ENCODE assay signal across 1 cellular context in the genomic region with DNA sequence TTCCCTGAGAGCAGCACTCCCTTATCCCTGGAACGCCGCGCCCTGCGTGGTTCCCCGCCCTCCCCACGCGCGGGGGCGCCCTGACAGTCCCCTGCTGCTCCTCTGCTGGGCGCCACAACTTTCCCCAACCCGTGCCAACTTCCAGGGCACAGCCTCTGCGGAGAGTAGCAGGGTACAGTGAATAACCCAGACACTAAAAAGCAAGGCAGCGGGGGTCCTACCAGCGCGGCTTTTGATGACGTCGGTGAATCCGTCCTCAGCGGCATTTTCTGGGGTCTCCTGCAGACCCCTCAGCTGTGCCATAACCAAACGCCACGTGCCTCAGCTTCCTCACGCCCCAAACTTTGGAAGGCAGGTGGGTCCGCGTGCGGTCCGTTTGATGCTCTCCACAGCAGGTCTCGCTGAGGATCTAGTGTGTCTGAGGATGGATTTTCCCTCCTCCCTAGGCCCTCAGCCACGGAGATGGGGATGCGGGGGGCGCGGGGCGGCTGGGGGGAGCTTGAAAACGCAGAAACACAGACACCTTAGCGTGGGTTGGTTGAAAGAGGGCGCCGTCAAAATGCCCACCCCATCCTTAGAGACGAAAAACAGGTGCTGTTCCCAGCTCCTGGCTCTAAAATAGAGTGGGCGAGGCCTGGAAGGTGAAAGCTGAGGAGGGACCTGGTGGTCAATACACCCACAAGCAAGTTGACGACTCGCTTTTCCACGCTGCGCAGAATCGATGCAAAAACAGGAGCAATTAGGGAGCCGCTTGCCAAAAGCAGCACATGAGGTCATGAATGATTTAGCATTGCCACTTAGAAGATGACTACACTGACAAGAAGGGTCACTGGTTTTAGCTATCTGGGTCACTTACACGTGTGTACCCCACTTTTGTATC.
TF ChIP-seq lines count a peak whose summit lies in the region.

No MANE protein-coding gene starts in this region.

TF ChIP-seq in H1, 55 proteins besides CTCF, POLR2A, EP300 and RAD21 (continued from another document):
- TF ChIP-seq, protein P1, sequence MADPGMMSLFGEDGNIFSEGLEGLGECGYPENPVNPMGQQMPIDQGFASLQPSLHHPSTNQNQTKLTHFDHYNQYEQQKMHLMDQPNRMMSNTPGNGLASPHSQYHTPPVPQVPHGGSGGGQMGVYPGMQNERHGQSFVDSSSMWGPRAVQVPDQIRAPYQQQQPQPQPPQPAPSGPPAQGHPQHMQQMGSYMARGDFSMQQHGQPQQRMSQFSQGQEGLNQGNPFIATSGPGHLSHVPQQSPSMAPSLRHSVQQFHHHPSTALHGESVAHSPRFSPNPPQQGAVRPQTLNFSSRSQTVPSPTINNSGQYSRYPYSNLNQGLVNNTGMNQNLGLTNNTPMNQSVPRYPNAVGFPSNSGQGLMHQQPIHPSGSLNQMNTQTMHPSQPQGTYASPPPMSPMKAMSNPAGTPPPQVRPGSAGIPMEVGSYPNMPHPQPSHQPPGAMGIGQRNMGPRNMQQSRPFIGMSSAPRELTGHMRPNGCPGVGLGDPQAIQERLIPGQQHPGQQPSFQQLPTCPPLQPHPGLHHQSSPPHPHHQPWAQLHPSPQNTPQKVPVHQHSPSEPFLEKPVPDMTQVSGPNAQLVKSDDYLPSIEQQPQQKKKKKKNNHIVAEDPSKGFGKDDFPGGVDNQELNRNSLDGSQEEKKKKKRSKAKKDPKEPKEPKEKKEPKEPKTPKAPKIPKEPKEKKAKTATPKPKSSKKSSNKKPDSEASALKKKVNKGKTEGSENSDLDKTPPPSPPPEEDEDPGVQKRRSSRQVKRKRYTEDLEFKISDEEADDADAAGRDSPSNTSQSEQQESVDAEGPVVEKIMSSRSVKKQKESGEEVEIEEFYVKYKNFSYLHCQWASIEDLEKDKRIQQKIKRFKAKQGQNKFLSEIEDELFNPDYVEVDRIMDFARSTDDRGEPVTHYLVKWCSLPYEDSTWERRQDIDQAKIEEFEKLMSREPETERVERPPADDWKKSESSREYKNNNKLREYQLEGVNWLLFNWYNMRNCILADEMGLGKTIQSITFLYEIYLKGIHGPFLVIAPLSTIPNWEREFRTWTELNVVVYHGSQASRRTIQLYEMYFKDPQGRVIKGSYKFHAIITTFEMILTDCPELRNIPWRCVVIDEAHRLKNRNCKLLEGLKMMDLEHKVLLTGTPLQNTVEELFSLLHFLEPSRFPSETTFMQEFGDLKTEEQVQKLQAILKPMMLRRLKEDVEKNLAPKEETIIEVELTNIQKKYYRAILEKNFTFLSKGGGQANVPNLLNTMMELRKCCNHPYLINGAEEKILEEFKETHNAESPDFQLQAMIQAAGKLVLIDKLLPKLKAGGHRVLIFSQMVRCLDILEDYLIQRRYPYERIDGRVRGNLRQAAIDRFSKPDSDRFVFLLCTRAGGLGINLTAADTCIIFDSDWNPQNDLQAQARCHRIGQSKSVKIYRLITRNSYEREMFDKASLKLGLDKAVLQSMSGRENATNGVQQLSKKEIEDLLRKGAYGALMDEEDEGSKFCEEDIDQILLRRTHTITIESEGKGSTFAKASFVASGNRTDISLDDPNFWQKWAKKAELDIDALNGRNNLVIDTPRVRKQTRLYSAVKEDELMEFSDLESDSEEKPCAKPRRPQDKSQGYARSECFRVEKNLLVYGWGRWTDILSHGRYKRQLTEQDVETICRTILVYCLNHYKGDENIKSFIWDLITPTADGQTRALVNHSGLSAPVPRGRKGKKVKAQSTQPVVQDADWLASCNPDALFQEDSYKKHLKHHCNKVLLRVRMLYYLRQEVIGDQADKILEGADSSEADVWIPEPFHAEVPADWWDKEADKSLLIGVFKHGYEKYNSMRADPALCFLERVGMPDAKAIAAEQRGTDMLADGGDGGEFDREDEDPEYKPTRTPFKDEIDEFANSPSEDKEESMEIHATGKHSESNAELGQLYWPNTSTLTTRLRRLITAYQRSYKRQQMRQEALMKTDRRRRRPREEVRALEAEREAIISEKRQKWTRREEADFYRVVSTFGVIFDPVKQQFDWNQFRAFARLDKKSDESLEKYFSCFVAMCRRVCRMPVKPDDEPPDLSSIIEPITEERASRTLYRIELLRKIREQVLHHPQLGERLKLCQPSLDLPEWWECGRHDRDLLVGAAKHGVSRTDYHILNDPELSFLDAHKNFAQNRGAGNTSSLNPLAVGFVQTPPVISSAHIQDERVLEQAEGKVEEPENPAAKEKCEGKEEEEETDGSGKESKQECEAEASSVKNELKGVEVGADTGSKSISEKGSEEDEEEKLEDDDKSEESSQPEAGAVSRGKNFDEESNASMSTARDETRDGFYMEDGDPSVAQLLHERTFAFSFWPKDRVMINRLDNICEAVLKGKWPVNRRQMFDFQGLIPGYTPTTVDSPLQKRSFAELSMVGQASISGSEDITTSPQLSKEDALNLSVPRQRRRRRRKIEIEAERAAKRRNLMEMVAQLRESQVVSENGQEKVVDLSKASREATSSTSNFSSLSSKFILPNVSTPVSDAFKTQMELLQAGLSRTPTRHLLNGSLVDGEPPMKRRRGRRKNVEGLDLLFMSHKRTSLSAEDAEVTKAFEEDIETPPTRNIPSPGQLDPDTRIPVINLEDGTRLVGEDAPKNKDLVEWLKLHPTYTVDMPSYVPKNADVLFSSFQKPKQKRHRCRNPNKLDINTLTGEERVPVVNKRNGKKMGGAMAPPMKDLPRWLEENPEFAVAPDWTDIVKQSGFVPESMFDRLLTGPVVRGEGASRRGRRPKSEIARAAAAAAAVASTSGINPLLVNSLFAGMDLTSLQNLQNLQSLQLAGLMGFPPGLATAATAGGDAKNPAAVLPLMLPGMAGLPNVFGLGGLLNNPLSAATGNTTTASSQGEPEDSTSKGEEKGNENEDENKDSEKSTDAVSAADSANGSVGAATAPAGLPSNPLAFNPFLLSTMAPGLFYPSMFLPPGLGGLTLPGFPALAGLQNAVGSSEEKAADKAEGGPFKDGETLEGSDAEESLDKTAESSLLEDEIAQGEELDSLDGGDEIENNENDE (IDR thresholded peaks at IDR 0.05; ENCODE audit: insufficient replicate concordance, low read length): no peak
- TF ChIP-seq, protein P2, sequence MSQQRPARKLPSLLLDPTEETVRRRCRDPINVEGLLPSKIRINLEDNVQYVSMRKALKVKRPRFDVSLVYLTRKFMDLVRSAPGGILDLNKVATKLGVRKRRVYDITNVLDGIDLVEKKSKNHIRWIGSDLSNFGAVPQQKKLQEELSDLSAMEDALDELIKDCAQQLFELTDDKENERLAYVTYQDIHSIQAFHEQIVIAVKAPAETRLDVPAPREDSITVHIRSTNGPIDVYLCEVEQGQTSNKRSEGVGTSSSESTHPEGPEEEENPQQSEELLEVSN (IDR thresholded peaks at IDR 0.05): peak; percentile 42; the same call in 1 of the 2 replicates
- TF ChIP-seq SIN3A (conservative IDR thresholded peaks at IDR 0.05 in 1 of 2, IDR thresholded peaks at IDR 0.05 in 1 of 2; ENCODE audit: low read depth in 1 of 2, low read length in 2 of 2) (no peak), TBP (IDR thresholded peaks at IDR 0.05; ENCODE audit: low read depth, low read length) (no peak), SP4 (IDR thresholded peaks at IDR 0.05; ENCODE audit: low read length) (no peak), JUND (IDR thresholded peaks at IDR 0.05; ENCODE audit: low read length) (no peak), KDM4A (IDR thresholded peaks at IDR 0.05; ENCODE audit: low read depth, low read length, severe bottlenecking) (peak; percentile 35), MAFK (IDR thresholded peaks at IDR 0.05; ENCODE audit: low read depth, low read length) (no peak), TAF1 (IDR thresholded peaks at IDR 0.05; ENCODE audit: low read depth, low read length) (no peak)
- TF ChIP-seq, protein P3, sequence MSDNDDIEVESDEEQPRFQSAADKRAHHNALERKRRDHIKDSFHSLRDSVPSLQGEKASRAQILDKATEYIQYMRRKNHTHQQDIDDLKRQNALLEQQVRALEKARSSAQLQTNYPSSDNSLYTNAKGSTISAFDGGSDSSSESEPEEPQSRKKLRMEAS (IDR thresholded peaks at IDR 0.05): peak; percentile 63
TF ChIP-seq in H1: peak in this region for 5.
